8 cellular contexts compared by ENCODE assay signal in genomic region chr10:88879754-88880286, GRCh38. TPM values are rescaled to one million over a fixed set of nuclear protein-coding genes. Genes with fewer than 3 reads are reported as not detected.
DNase-seq lines count a peak whose midpoint lies in the region; ATAC-seq and TF ChIP-seq lines count a peak whose summit lies in the region.

TSS of gene STAMBPL1 (plus strand) at chr10:88880245. CDS start at chr10:88901709, 21,464 bp downstream.

- peaks cover 63% of the 10 kb centered on the region for H3K4me1 Mint-ChIP-seq in activated CD8-positive, alpha-beta T cell treated with anti-CD3 and anti-CD28 coated beads, Interleukin-2, amount 10 ng/mL, durations not matched to agents 7 days and 5 days (ENCODE audit: low read depth)
- peaks cover 42% of the 10 kb centered on the region for H3K4me1 Mint-ChIP-seq in endothelial cell (ENCODE audit: unreplicated experiment)
- H3K4me1 Mint-ChIP-seq in naive thymus-derived CD4-positive, alpha-beta T cell: peaks cover 38 to 72% (median 63%) of the 10 kb centered on the region in 7 donors
- peaks cover 58% of the 10 kb centered on the region for H3K4me1 Mint-ChIP-seq in stimulated activated naive CD8-positive, alpha-beta T cell treated with anti-CD3 and anti-CD28 coated beads, Interleukin-15, Interleukin-2, amounts not matched to agents 100 ng/mL and 50 ng/mL, for 24 hours (ENCODE audit: low read depth)

- no peaks in the 10 kb centered on the region for H3K9me3 ChIP-seq in naive thymus-derived CD4-positive, alpha-beta T cell (ENCODE audit: control insufficient read depth in 2 of 3, low read length in 3 of 3)

- peaks cover 36 to 44% of the 10 kb centered on the region in 2 donors for H3K4me1 ChIP-seq in naive thymus-derived CD4-positive, alpha-beta T cell (ENCODE audit: control insufficient read depth in 2 of 2, insufficient read depth in 2 of 2, low read length in 2 of 2)

- peaks cover 0 to 11% (median 0%) of the 10 kb centered on the region in 3 experiments for H3K36me3 ChIP-seq in naive thymus-derived CD4-positive, alpha-beta T cell (ENCODE audit: control insufficient read depth in 2 of 3, insufficient read depth in 3 of 3, low read length in 3 of 3)

- intact Hi-C loops in naive thymus-derived CD4-positive, alpha-beta T cell (cut with micrococcal nuclease): loop anchor here (1.0 to 5.0 kb wide), 17 partner anchors 15 to 1063 kb away; partner anchors contain the start of genes FAS (in 2 of the 2), IFIT5 (in 2 of the 2), RNLS (in 2 of the 2) and ATAD1 (in 1 of the 2)

- peaks cover 6% of the 10 kb centered on the region for H3K9me3 Mint-ChIP-seq in activated CD8-positive, alpha-beta T cell treated with anti-CD3 and anti-CD28 coated beads, Interleukin-2, amount 10 ng/mL, durations not matched to agents 7 days and 5 days (ENCODE audit: insufficient read depth)
- no peaks in the 10 kb centered on the region for H3K9me3 Mint-ChIP-seq in endothelial cell (ENCODE audit: unreplicated experiment)
- H3K9me3 Mint-ChIP-seq in naive thymus-derived CD4-positive, alpha-beta T cell: peaks cover 0 to 2% (median 0%) of the 10 kb centered on the region in 11 donors
- H3K9me3 Mint-ChIP-seq in stimulated activated naive CD8-positive, alpha-beta T cell treated with anti-CD3 and anti-CD28 coated beads, Interleukin-15, Interleukin-2, amounts not matched to agents 100 ng/mL and 50 ng/mL, for 24 hours: no peaks in the 10 kb centered on the region

- peak within 1 kb of the TSS; percentile 98 for H3K4me3 Mint-ChIP-seq in activated CD8-positive, alpha-beta T cell treated with anti-CD3 and anti-CD28 coated beads, Interleukin-2, amount 10 ng/mL, durations not matched to agents 7 days and 5 days
- peak within 1 kb of the TSS; percentile 91 for H3K4me3 Mint-ChIP-seq in endothelial cell (ENCODE audit: unreplicated experiment)
- H3K4me3 Mint-ChIP-seq in naive thymus-derived CD4-positive, alpha-beta T cell: peak within 1 kb of the TSS; percentile 95 to 100 (median 98)
- H3K4me3 Mint-ChIP-seq in stimulated activated naive CD8-positive, alpha-beta T cell treated with anti-CD3 and anti-CD28 coated beads, Interleukin-15, Interleukin-2, amounts not matched to agents 100 ng/mL and 50 ng/mL, for 24 hours: peak within 1 kb of the TSS; percentile 98

- DNase-seq in NCI-H1092 treated with DMSO at 0.1 percent for 48 hours (lab: John Stamatoyannopoulos, UW) (peak; percentile 14), NCI-H1092 (lab: John Stamatoyannopoulos, UW) (no peak), NCI-H345 (lab: John Stamatoyannopoulos, UW) (peak; percentile 48), endothelial cell (ENCODE audit: low spot score) (peak; percentile 49)
- peak; percentile 89 for DNase-seq in activated CD8-positive, alpha-beta T cell treated with anti-CD3 and anti-CD28 coated beads, Interleukin-2, amount 10 ng/mL, durations not matched to agents 7 days and 5 days
- DNase-seq in naive thymus-derived CD4-positive, alpha-beta T cell: peak in 7 of 9 donors; percentile 69 to 85 (median 80)

- H3K27ac ChIP-seq in naive thymus-derived CD4-positive, alpha-beta T cell (ENCODE audit: low read depth, low read length): peak within 1 kb of the TSS; percentile 74

- H3K27me3 Mint-ChIP-seq in activated CD8-positive, alpha-beta T cell treated with anti-CD3 and anti-CD28 coated beads, Interleukin-2, amount 10 ng/mL, durations not matched to agents 7 days and 5 days (ENCODE audit: low read depth): no peaks in the 10 kb centered on the region
- no peaks in the 10 kb centered on the region for H3K27me3 Mint-ChIP-seq in endothelial cell (ENCODE audit: unreplicated experiment)
- no peaks in the 10 kb centered on the region for H3K27me3 Mint-ChIP-seq in naive thymus-derived CD4-positive, alpha-beta T cell
- peaks cover 1% of the 10 kb centered on the region for H3K27me3 Mint-ChIP-seq in stimulated activated naive CD8-positive, alpha-beta T cell treated with anti-CD3 and anti-CD28 coated beads, Interleukin-15, Interleukin-2, amounts not matched to agents 100 ng/mL and 50 ng/mL, for 24 hours

- POLR2A ChIA-PET in activated CD8-positive, alpha-beta T cell treated with anti-CD3 and anti-CD28 coated beads, Interleukin-2, amount 10 ng/mL, durations not matched to agents 7 days and 5 days (lab: Charles Lee): interaction anchor here (0.6 to 2.7 kb wide), 23 partner anchors 9 to 1017 kb away, joined by 3 to 24 read pairs (median 4); partner anchors contain the start of genes FAS and IFIT5
- POLR2A ChIA-PET in naive thymus-derived CD4-positive, alpha-beta T cell (lab: Charles Lee): interaction anchor here (0.7 to 1.9 kb wide), 22 partner anchors 10 to 1061 kb away, joined by 3 to 9 read pairs (median 4); partner anchors contain the start of genes ATAD1 and RNLS

- peak within 1 kb of the TSS; percentile 98 for H3K27ac Mint-ChIP-seq in activated CD8-positive, alpha-beta T cell treated with anti-CD3 and anti-CD28 coated beads, Interleukin-2, amount 10 ng/mL, durations not matched to agents 7 days and 5 days
- peak within 1 kb of the TSS; percentile 34 for H3K27ac Mint-ChIP-seq in endothelial cell (ENCODE audit: unreplicated experiment)
- peak within 1 kb of the TSS; percentile 82 to 97 (median 95) for H3K27ac Mint-ChIP-seq in naive thymus-derived CD4-positive, alpha-beta T cell
- peak within 1 kb of the TSS; percentile 96 for H3K27ac Mint-ChIP-seq in stimulated activated naive CD8-positive, alpha-beta T cell treated with anti-CD3 and anti-CD28 coated beads, Interleukin-15, Interleukin-2, amounts not matched to agents 100 ng/mL and 50 ng/mL, for 24 hours

- CTCF ChIA-PET in activated CD8-positive, alpha-beta T cell treated with anti-CD3 and anti-CD28 coated beads, Interleukin-2, amount 10 ng/mL, durations not matched to agents 7 days and 5 days (lab: Charles Lee): interaction anchor here (0.8 to 5.3 kb wide), 17 partner anchors 10 to 334 kb away, joined by 3 to 57 read pairs (median 5); no protein-coding TSS in a partner anchor
- CTCF ChIA-PET in naive thymus-derived CD4-positive, alpha-beta T cell (lab: Charles Lee): interaction anchor here (0.7 to 3.5 kb wide), 4 partner anchors 21 to 54 kb away, joined by 6 to 16 read pairs (median 10); no protein-coding TSS in a partner anchor

- H3K36me3 Mint-ChIP-seq in activated CD8-positive, alpha-beta T cell treated with anti-CD3 and anti-CD28 coated beads, Interleukin-2, amount 10 ng/mL, durations not matched to agents 7 days and 5 days (ENCODE audit: low read depth): peaks cover 48% of the 10 kb centered on the region
- no peaks in the 10 kb centered on the region for H3K36me3 Mint-ChIP-seq in endothelial cell (ENCODE audit: low read depth, unreplicated experiment)
- H3K36me3 Mint-ChIP-seq in naive thymus-derived CD4-positive, alpha-beta T cell: peaks cover 0 to 37% (median 4%) of the 10 kb centered on the region in 5 donors
- peaks cover 23% of the 10 kb centered on the region for H3K36me3 Mint-ChIP-seq in stimulated activated naive CD8-positive, alpha-beta T cell treated with anti-CD3 and anti-CD28 coated beads, Interleukin-15, Interleukin-2, amounts not matched to agents 100 ng/mL and 50 ng/mL, for 24 hours (ENCODE audit: low read depth)

- peak; percentile 53 for ATAC-seq in HG02840 (IDR thresholded peaks at IDR 0.05; ENCODE audit: low FRiP score, unreplicated experiment)
- ATAC-seq in activated CD8-positive, alpha-beta T cell treated with anti-CD3 and anti-CD28 coated beads, Interleukin-2, amount 10 ng/mL, durations not matched to agents 7 days and 5 days: peak; percentile 74
- peak; percentile 83 for ATAC-seq in naive thymus-derived CD4-positive, alpha-beta T cell

- H3K27me3 ChIP-seq in naive thymus-derived CD4-positive, alpha-beta T cell (ENCODE audit: control insufficient read depth in 2 of 2, insufficient read depth in 2 of 2, low read length in 2 of 2): no peaks in the 10 kb centered on the region

- no peak for TF ChIP-seq CTCF in endothelial cell (IDR thresholded peaks at IDR 0.05; ENCODE audit: unreplicated experiment)

- H3K4me3 ChIP-seq in naive thymus-derived CD4-positive, alpha-beta T cell (ENCODE audit: low read length): peak within 1 kb of the TSS; percentile 85

RNA-seq across cellular contexts. Expression of gene STAMBPL1, which starts in this region (rescaled TPM):
- total RNA-seq in activated CD8-positive, alpha-beta T cell treated with anti-CD3 and anti-CD28 coated beads, Interleukin-2, amount 10 ng/mL, durations not matched to agents 7 days and 5 days: 10 to 100 TPM; 67.6 TPM
- total RNA-seq in endothelial cell (ENCODE audit: unreplicated experiment): 3.3 TPM
- 10 to 100 TPM; 29.5 to 57.7 (median 38.9) TPM for total RNA-seq in naive thymus-derived CD4-positive, alpha-beta T cell
- polyA plus RNA-seq in naive thymus-derived CD4-positive, alpha-beta T cell: 10 to 100 TPM; 12.5 to 13.0 TPM

Comparison
In these comparisons a context has a peak if more than half of its experiments do, and no peak if none do; other contexts are left out.
1. H3K27ac Mint-ChIP-seq: peak in every context shown above with its lines; median percentile 98 in activated CD8-positive, alpha-beta T cell treated with anti-CD3 and anti-CD28 coated beads, Interleukin-2, amount 10 ng/mL, durations not matched to agents 7 days and 5 days; 96 in stimulated activated naive CD8-positive, alpha-beta T cell treated with anti-CD3 and anti-CD28 coated beads, Interleukin-15, Interleukin-2, amounts not matched to agents 100 ng/mL and 50 ng/mL, for 24 hours; 95 in naive thymus-derived CD4-positive, alpha-beta T cell; 34 in endothelial cell.